In the genomic region with DNA sequence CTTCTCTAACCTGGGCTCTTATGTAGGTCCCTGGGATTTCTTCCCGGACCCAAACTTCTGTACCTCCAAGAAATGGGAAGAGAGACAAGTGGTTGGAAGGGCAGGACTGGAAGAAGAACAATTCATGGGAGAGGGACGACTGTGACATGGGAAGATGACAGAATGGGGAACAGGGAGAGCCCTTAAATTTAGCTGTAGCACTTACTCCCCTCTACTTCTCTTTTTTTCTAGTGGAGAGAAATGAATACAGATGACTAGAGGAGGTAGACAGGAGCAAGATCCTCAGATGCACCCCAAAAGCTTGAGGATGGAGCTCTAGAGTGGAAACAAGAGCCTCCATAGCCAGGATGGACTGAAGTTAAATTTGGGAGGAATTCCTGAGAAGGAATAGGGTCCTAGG, we compare ENCODE assay signal across 8 cellular contexts. TPM values are rescaled to one million over a fixed set of nuclear protein-coding genes. Genes with fewer than 3 reads are reported as not detected.
DNase-seq lines count a peak whose midpoint lies in the region; ATAC-seq and TF ChIP-seq lines count a peak whose summit lies in the region.
"Had no signal": no experiment of that assay in that cellular context is flagged by ENCODE, and none has a peak within 500 bp of the region (broad histone marks: within the 10 kb centered on the region; RNA-seq: fewer than 3 reads in every experiment).

No MANE protein-coding gene starts in this region.

- 74% methylated on average over 2 of the region's 2 CpGs; no CpG with 5 or more reads in 1 of the 2 donors for WGBS in gastroesophageal sphincter (ENCODE audit: low coverage in 1 of 2), 2 donors

- H3K36me3 ChIP-seq in skeletal muscle satellite cell (ENCODE audit: insufficient read depth, low read length) (peaks cover 17% of the 10 kb centered on the region), gastroesophageal sphincter (peaks cover 0 to 6% of the 10 kb centered on the region in 2 donors)
- H3K36me3 ChIP-seq: gastrocnemius medialis had no signal

- no peak overlapping the region for H3K9ac ChIP-seq in skeletal muscle satellite cell (ENCODE audit: low read depth, low read length)

- no peak for TF ChIP-seq EP300 in gastroesophageal sphincter (IDR thresholded peaks at IDR 0.05)

- no peak for ATAC-seq in gastroesophageal sphincter
- ATAC-seq: gastrocnemius medialis had no signal

- H3K27me3 ChIP-seq in skeletal muscle satellite cell (ENCODE audit: control insufficient read depth, insufficient read depth, low read length), result no peaks in the 10 kb centered on the region
- no peaks in the 10 kb centered on the region for H3K27me3 ChIP-seq in gastroesophageal sphincter
- H3K27me3 ChIP-seq: gastrocnemius medialis had no signal

- no peak for TF ChIP-seq POLR2A in gastroesophageal sphincter (IDR thresholded peaks at IDR 0.05)

- peaks cover 45% of the 10 kb centered on the region for H3K4me1 ChIP-seq in skeletal muscle satellite cell (ENCODE audit: control insufficient read depth, insufficient read depth, low read length)
- H3K4me1 ChIP-seq in gastroesophageal sphincter, result peaks cover 0 to 75% (median 30%) of the 10 kb centered on the region in 3 donors

- DNase-seq in GM12865 (ENCODE audit: low read depth) (no peak), NOMO-1 (lab: John Stamatoyannopoulos, UW; ENCODE audit: unreplicated experiment in 2 of 2) (peak; percentile 32 to 73), cortex of kidney (lab: John Stamatoyannopoulos, UW) (no peak), NCI-H446 (lab: John Stamatoyannopoulos, UW) (no peak)

- H3K27ac ChIP-seq in cingulate gyrus (ENCODE audit: low read depth, low read length) (peak overlapping the region; percentile 39), gastroesophageal sphincter (peak overlapping the region in 2 of 4 donors; percentile 24 to 97)

- TF ChIP-seq CTCF in GM12865 (IDR thresholded peaks at IDR 0.05; ENCODE audit: insufficient read depth, low read depth, low read length, missing control alignments) (no peak), gastroesophageal sphincter (IDR thresholded peaks at IDR 0.05) (no peak)

- H3K4me2 ChIP-seq in skeletal muscle satellite cell (ENCODE audit: low read length), result peak overlapping the region; percentile 98

- H3K9me3 ChIP-seq in skeletal muscle satellite cell (replicated peaks; ENCODE audit: low read length), result no peaks in the 10 kb centered on the region
- H3K9me3 ChIP-seq in gastroesophageal sphincter, result no peaks in the 10 kb centered on the region
- H3K9me3 ChIP-seq: gastrocnemius medialis had no signal

- H3K4me3 ChIP-seq in GM12865 (ENCODE audit: low read depth, low read length) (peak overlapping the region; percentile 66), skeletal muscle satellite cell (ENCODE audit: low read length) (peak overlapping the region; percentile 97), gastroesophageal sphincter (peak overlapping the region in 1 of 2 donors; percentile 4)

RNA-seq across cellular contexts. Expression of a gene that starts 2.3 kb away (rescaled TPM):
- 17.0 and 24.1 TPM in 2 replicates for total RNA-seq in skeletal muscle satellite cell (2012; rRNA removed)
- total RNA-seq in gastroesophageal sphincter, result 10 to 100 TPM; 31.9 to 67.4 (median 52.2) TPM

RNA-seq across cellular contexts. Expression of a gene that starts 17.0 kb away (rescaled TPM):
- total RNA-seq in skeletal muscle satellite cell (2012; rRNA removed), result 26.6 and 28.2 TPM in 2 replicates
- 100 to 1,000 TPM in 1 of 4 donors, 10 to 100 TPM in 3; 42.4 to 114 (median 72.8) TPM for total RNA-seq in gastroesophageal sphincter

RNA-seq across cellular contexts. Expression of a gene that starts 30.1 kb away (rescaled TPM):
- total RNA-seq in skeletal muscle satellite cell (2012; rRNA removed), result 11.9 and 13.3 TPM in 2 replicates
- 10 to 100 TPM in 1 of 4 donors, 1 to 10 TPM in 3; 4.2 to 12.0 (median 5.1) TPM for total RNA-seq in gastroesophageal sphincter

RNA-seq across cellular contexts. Expression of a gene that starts 41.1 kb away (rescaled TPM):
- total RNA-seq in skeletal muscle satellite cell (2012; rRNA removed), result 107 and 110 TPM in 2 replicates
- 100 to 1,000 TPM in 2 of 4 donors, 10 to 100 TPM in 2; 72.1 to 141 (median 103) TPM for total RNA-seq in gastroesophageal sphincter

Comparison
In these comparisons a context has a peak if more than half of its experiments do, and no peak if none do; other contexts are left out.
1. DNase-seq: peak in NOMO-1 (2 of 2); none in GM12865 (single experiment), cortex of kidney (single experiment) and NCI-H446 (0 of 2).